ENCODE assay signal across 8 cellular contexts in the genomic region with DNA sequence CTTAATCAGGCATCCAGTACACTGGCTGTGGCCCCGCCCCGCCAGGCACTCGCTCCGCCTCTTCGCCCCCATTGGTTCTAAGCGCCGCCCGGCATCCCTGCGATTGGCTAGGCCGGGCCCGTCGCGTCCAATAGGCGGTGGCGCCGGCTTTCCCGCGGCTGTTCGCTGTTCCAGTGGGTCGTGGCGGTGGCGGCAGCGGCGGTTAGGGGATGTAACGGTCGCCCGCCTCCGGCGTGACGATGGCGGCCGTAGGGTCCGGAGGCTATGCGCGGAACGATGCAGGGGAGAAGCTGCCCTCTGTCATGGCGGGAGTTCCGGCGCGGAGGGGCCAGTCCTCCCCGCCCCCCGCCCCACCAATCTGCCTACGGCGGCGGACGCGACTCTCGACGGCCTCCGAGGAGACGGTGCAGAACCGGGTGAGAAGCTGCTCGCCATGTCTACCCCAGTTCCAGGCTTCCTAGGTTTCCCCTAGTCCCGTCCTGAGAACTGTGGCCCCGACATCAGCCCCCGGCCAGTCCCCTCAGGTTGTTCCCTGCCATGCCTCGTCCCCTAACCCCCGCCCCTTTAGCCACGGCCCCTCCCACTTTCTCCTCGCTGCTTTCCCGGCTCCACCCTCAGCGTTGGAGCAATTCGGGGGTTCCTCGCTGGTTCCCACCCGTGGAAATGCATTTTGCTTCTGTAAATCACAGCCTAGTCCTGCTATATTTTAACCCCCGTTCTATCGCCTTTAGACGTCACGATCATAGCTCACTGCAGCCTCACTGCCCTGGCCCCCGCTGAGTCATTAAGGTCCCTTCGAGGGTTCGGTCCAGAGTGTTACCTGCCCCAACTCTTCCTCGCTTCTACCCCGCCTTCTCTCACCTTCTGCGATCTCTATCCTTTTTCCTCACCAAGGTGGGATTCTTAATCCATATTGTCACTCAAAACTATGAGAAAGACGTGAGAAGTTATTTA. TPM values are rescaled to one million over a fixed set of nuclear protein-coding genes. Genes with fewer than 3 reads are reported as not detected.
DNase-seq lines count a peak whose midpoint lies in the region; ATAC-seq and FAIRE-seq lines count a peak whose summit lies in the region.

A gene (plus strand): TSS at position 165 of the 954 bp plus-strand sequence. CDS start 75 bp downstream, at position 240.

- H3K4me1 ChIP-seq in effector memory CD4-positive, alpha-beta T cell (ENCODE audit: control insufficient read depth, insufficient read depth, low read length, poor library complexity, severe bottlenecking), result peaks cover 4% of the 10 kb centered on the region

- ATAC-seq in GM21381 (IDR thresholded peaks at IDR 0.05; ENCODE audit: unreplicated experiment), result peak; percentile 69

- H3K4me3 ChIP-seq in effector memory CD4-positive, alpha-beta T cell (ENCODE audit: insufficient read depth, low read depth, low read length, poor library complexity, severe bottlenecking), result peak within 1 kb of the TSS; percentile 81

- POLR2A ChIA-PET in activated CD8-positive, alpha-beta memory T cell treated with anti-CD3 and anti-CD28 coated beads for 36 hours (lab: Charles Lee), result interaction anchor here (0.6 to 1.5 kb wide), 3 partner anchors 60 to 1591 kb away, joined by 3 to 4 read pairs (median 3); a partner anchor contains a TSS

- CTCF ChIA-PET in activated CD8-positive, alpha-beta memory T cell treated with anti-CD3 and anti-CD28 coated beads for 36 hours (lab: Charles Lee), result interaction anchor here (1.6 kb wide), 2 partner anchors 16 to 41 kb away, joined by 4 to 5 read pairs; a partner anchor contains a TSS

- peak within 1 kb of the TSS; percentile 79 for H3K27ac ChIP-seq in effector memory CD4-positive, alpha-beta T cell (ENCODE audit: insufficient read depth, low read length, poor library complexity, severe bottlenecking)

- peak; percentile 38 for FAIRE-seq in HTR-8/SVneo (lab: Jason Lieb, UNC)

- peak; percentile 96 for DNase-seq in COLO829 (ENCODE audit: low spot score)
- DNase-seq in HTR-8/SVneo (ENCODE audit: insufficient read length, low spot score), result peak; percentile 95
- peak; percentile 96 for DNase-seq in NOMO-1 treated with DMSO at 0.1 percent for 48 hours (lab: John Stamatoyannopoulos, UW; ENCODE audit: unreplicated experiment)
- peak; percentile 25 to 92 (median 88) for DNase-seq in effector memory CD4-positive, alpha-beta T cell
- DNase-seq in midbrain (lab: John Stamatoyannopoulos, UW), result peak; percentile 97
- DNase-seq in stimulated activated CD8-positive, alpha-beta memory T cell treated with anti-CD3 and anti-CD28 coated beads, Interleukin-2, amount 100 ng/mL, for 48 hours (ENCODE audit: low read depth in 2 of 2), result peak; percentile 93

- no peaks in the 10 kb centered on the region for H3K36me3 ChIP-seq in effector memory CD4-positive, alpha-beta T cell (ENCODE audit: control insufficient read depth, insufficient read depth, low read length)

- H3K9me3 ChIP-seq in effector memory CD4-positive, alpha-beta T cell (ENCODE audit: control insufficient read depth, low read length), result no peaks in the 10 kb centered on the region

- H3K27me3 ChIP-seq in effector memory CD4-positive, alpha-beta T cell (replicated peaks; ENCODE audit: control insufficient read depth, insufficient read depth, low read length, poor library complexity, severe bottlenecking), result no peaks in the 10 kb centered on the region

RNA-seq across cellular contexts. Expression of the gene that starts here (rescaled TPM):
- 10 to 100 TPM; 18.6 to 19.2 TPM for total RNA-seq in activated CD8-positive, alpha-beta memory T cell treated with anti-CD3 and anti-CD28 coated beads for 36 hours

Comparison
In these comparisons a context has a peak if more than half of its experiments do, and no peak if none do; other contexts are left out.
1. Peak in every context shown above with its lines: DNase-seq, ATAC-seq, H3K4me3 ChIP-seq and H3K27ac ChIP-seq.